ENCODE assay signal across 18 cellular contexts in genomic region chr4:77147400-77147782, GRCh38. TPM values are rescaled to one million over a fixed set of nuclear protein-coding genes. Genes with fewer than 3 reads are reported as not detected.
DNase-seq lines count a peak whose midpoint lies in the region; ATAC-seq, FAIRE-seq and TF ChIP-seq lines count a peak whose summit lies in the region.
"Had no signal": no experiment of that assay in that cellular context is flagged by ENCODE, and none has a peak within 500 bp of the region (broad histone marks: within the 10 kb centered on the region; RNA-seq: fewer than 3 reads in every experiment).

No MANE protein-coding gene starts in this region.

- H3K9me3 ChIP-seq in PC-3 (ENCODE audit: low read length): no peaks in the 10 kb centered on the region
- no peaks in the 10 kb centered on the region for H3K9me3 ChIP-seq in hepatocyte (ENCODE audit: low read depth)
- H3K9me3 ChIP-seq in suprapubic skin: no peaks in the 10 kb centered on the region
- H3K9me3 ChIP-seq: tibial artery had no signal

- TF ChIP-seq POLR2A in GM12891 (IDR thresholded peaks at IDR 0.05; ENCODE audit: low read depth, low read length): no peak
- no peak for TF ChIP-seq POLR2A in suprapubic skin (IDR thresholded peaks at IDR 0.05)

- 80% methylated on average over 2 of the region's 2 CpGs for WGBS in hepatocyte (ENCODE audit: low lambda C conversion rate, missing lambda C conversion rate)
- 84% methylated on average over 2 of the region's 2 CpGs for WGBS in suprapubic skin
- WGBS in mesendoderm (ENCODE audit: extremely low coverage, insufficient coverage, low lambda C conversion rate): no CpG with 5 or more reads among the region's 2 CpGs

- no peaks in the 10 kb centered on the region for H3K79me1 ChIP-seq in mesendoderm (ENCODE audit: low read length)

- H3K27me3 ChIP-seq in PC-3 (ENCODE audit: low read length): no peaks in the 10 kb centered on the region
- H3K27me3 ChIP-seq in hepatocyte: no peaks in the 10 kb centered on the region
- H3K27me3 ChIP-seq in suprapubic skin: no peaks in the 10 kb centered on the region
- no peaks in the 10 kb centered on the region for H3K27me3 ChIP-seq in mesendoderm (ENCODE audit: insufficient read depth, low read length, poor library complexity)
- H3K27me3 ChIP-seq: tibial artery had no signal

- H4K8ac ChIP-seq in mesendoderm (ENCODE audit: low read depth, low read length): no peak overlapping the region

- no peak overlapping the region for H2BK5ac ChIP-seq in mesendoderm (ENCODE audit: low read length)

- no peak overlapping the region for H4K5ac ChIP-seq in mesendoderm (ENCODE audit: low read length)

- peak overlapping the region; percentile 96 for H3K27ac ChIP-seq in PC-3 (ENCODE audit: low read length)
- peak overlapping the region; percentile 92 for H3K27ac ChIP-seq in hepatocyte
- peak overlapping the region; percentile 57 for H3K27ac ChIP-seq in suprapubic skin
- no peak overlapping the region for H3K27ac ChIP-seq in mesendoderm (ENCODE audit: low read depth, low read length)
- H3K27ac ChIP-seq: tibial artery, WERI-Rb-1 had no signal

- no peak overlapping the region for H3K56ac ChIP-seq in mesendoderm (ENCODE audit: low read length)

- no peaks in the 10 kb centered on the region for H4K20me1 ChIP-seq in PC-3 (ENCODE audit: low read length)
- no peaks in the 10 kb centered on the region for H4K20me1 ChIP-seq in hepatocyte (ENCODE audit: insufficient read depth, poor library complexity, severe bottlenecking)

- TF ChIP-seq CTCF in PC-3 (conservative IDR thresholded peaks at IDR 0.05; ENCODE audit: low read depth, low read length) (no peak), hepatocyte (IDR thresholded peaks at IDR 0.05; ENCODE audit: poor library complexity) (no peak), suprapubic skin (IDR thresholded peaks at IDR 0.05) (no peak)

- H3K9ac ChIP-seq in PC-3 (ENCODE audit: low read length) (peak overlapping the region; percentile 56), mesendoderm (ENCODE audit: low read length) (no peak overlapping the region)

- CTCF ChIA-PET in PC-3 (lab: Charles Lee): no interaction called here

- H3K36me3 ChIP-seq in PC-3 (ENCODE audit: low read depth, low read length): no peaks in the 10 kb centered on the region
- H3K36me3 ChIP-seq in hepatocyte (replicated peaks; ENCODE audit: insufficient read depth, low read depth): no peaks in the 10 kb centered on the region
- no peaks in the 10 kb centered on the region for H3K36me3 ChIP-seq in suprapubic skin
- H3K36me3 ChIP-seq in mesendoderm (ENCODE audit: control insufficient read depth, insufficient read depth, low read length): no peaks in the 10 kb centered on the region
- H3K36me3 ChIP-seq: tibial artery, WERI-Rb-1 had no signal

- no peak for TF ChIP-seq EP300 in suprapubic skin (IDR thresholded peaks at IDR 0.05)

- no peak overlapping the region; the same call in 1 of the 2 replicates for H2AFZ ChIP-seq in PC-3 (ENCODE audit: low read length)
- H2AFZ ChIP-seq in hepatocyte: peak overlapping the region; percentile 6

- no peak overlapping the region for H3K4ac ChIP-seq in mesendoderm (ENCODE audit: low read depth, low read length)

- H3K4me1 ChIP-seq in PC-3 (ENCODE audit: insufficient read depth, low read length) (peaks cover 54% of the 10 kb centered on the region), hepatocyte (ENCODE audit: insufficient read depth) (peaks cover 44% of the 10 kb centered on the region), suprapubic skin (peaks cover 24% of the 10 kb centered on the region), mesendoderm (ENCODE audit: control insufficient read depth, low read depth, low read length) (no peaks in the 10 kb centered on the region)

- H3K23ac ChIP-seq in mesendoderm (ENCODE audit: low read length): no peak overlapping the region

- no peak overlapping the region for H2AK5ac ChIP-seq in mesendoderm (ENCODE audit: low read length)

- DNase-seq in GM12891 (ENCODE audit: insufficient read length, low spot score): no peak
- DNase-seq in PC-3: peak; percentile 15
- no peak for DNase-seq in hepatocyte (ENCODE audit: low spot score)
- DNase-seq in suprapubic skin (ENCODE audit: low spot score in 2 of 2): no peak
- no peak for DNase-seq in stimulated activated CD4-positive, alpha-beta T cell treated with anti-CD3 and anti-CD28 coated beads, Interleukin-2, amount 100 ng/mL, for 24 hours
- DNase-seq in mesendoderm: no peak
- no peak for DNase-seq in NCI-H510A treated with DMSO at 0.1 percent for 48 hours (lab: John Stamatoyannopoulos, UW)
- DNase-seq: activated CD4-positive, alpha-beta memory T cell treated with anti-CD3 and anti-CD28 coated beads, Interleukin-2, amount 10 ng/mL, durations not matched to agents 7 days and 5 days; activated naive CD4-positive, alpha-beta T cell treated with anti-CD3 and anti-CD28 coated beads, Interleukin-2, amount 10 ng/mL, durations not matched to agents 7 days and 5 days; activated T-cell treated with anti-CD3 and anti-CD28 coated beads, Interleukin-2, amount 50 U/mL, for 4 hours; endodermal cell; HCEC 1CT; NCI-H1417 treated with DMSO at 0.1 percent for 48 hours; nephron progenitor cell; T-cell; tibial artery; WERI-Rb-1 had no signal

- H3K4me3 ChIP-seq in PC-3 (ENCODE audit: low read length) (no peak overlapping the region), hepatocyte (no peak overlapping the region), suprapubic skin (no peak overlapping the region), mesendoderm (ENCODE audit: low read length) (no peak overlapping the region)
- H3K4me3 ChIP-seq: tibial artery had no signal

- H2BK120ac ChIP-seq in mesendoderm (ENCODE audit: low read depth, low read length): no peak overlapping the region

- peak overlapping the region; percentile 74 for H3K4me2 ChIP-seq in PC-3 (ENCODE audit: low read length)
- peak overlapping the region; percentile 42 for H3K4me2 ChIP-seq in hepatocyte
- no peak overlapping the region for H3K4me2 ChIP-seq in mesendoderm (ENCODE audit: low read length)

- no peaks in the 10 kb centered on the region for H3K9me2 ChIP-seq in PC-3 (replicated peaks; ENCODE audit: low read length)
- H3K9me2 ChIP-seq in hepatocyte (replicated peaks; ENCODE audit: insufficient read depth): no peaks in the 10 kb centered on the region

- intact Hi-C loops in PC-3 (cut with micrococcal nuclease): no loop called here

- peak; percentile 47 for FAIRE-seq in GM12891 (lab: Jason Lieb, UNC)
- FAIRE-seq: G401.6 had no signal

- H3K79me2 ChIP-seq in PC-3 (ENCODE audit: low read length) (no peaks in the 10 kb centered on the region), hepatocyte (no peaks in the 10 kb centered on the region), mesendoderm (ENCODE audit: control insufficient read depth, insufficient read depth, low read length) (no peaks in the 10 kb centered on the region)

- H3F3A ChIP-seq in PC-3 (ENCODE audit: low read length, unreplicated experiment): peaks cover 7% of the 10 kb centered on the region

- H2BK15ac ChIP-seq in mesendoderm (replicated peaks; ENCODE audit: low read depth): no peak overlapping the region

- peak; percentile 11; the same call in 1 of the 2 replicates for ATAC-seq in PC-3
- ATAC-seq: activated T-cell treated with anti-CD3 and anti-CD28 coated beads, Interleukin-2, amount 50 U/mL, for 4 hours had no signal

- BruUV-seq in PC-3 (replicated peaks; lab: Mats Ljungman, UMichigan): no TSS peak

- H3K18ac ChIP-seq in mesendoderm (ENCODE audit: low read length): no peak overlapping the region

- POLR2A ChIA-PET in PC-3 (lab: Charles Lee; ENCODE audit: unreplicated experiment): no interaction called here

TF ChIP-seq in GM12891, 5 proteins besides CTCF, POLR2A, EP300 and RAD21:
- TF ChIP-seq SPI1 (IDR thresholded peaks at IDR 0.05; ENCODE audit: low read depth, low read length): no peak
- no peak for TF ChIP-seq POU2F2 (IDR thresholded peaks at IDR 0.05; ENCODE audit: low read depth, low read length)
- no peak for TF ChIP-seq PAX5 (IDR thresholded peaks at IDR 0.05; ENCODE audit: insufficient read depth, low read length, severe bottlenecking)
- no peak for TF ChIP-seq TAF1 (IDR thresholded peaks at IDR 0.05; ENCODE audit: low read depth, low read length)
- TF ChIP-seq POLR2AphosphoS5 (IDR thresholded peaks at IDR 0.05; ENCODE audit: low read depth, low read length): no peak

RNA-seq across cellular contexts. Expression of gene CCNG2, which starts 9.6 kb away (rescaled TPM):
- polyA plus RNA-seq in GM12891 (2012; ENCODE audit: low read depth, missing spikeins): 11.8 TPM
- total RNA-seq in PC-3 (2014; rRNA removed) (7.7 and 8.0 TPM in 2 replicates), hepatocyte (127 and 134 TPM in 2 replicates), suprapubic skin (10 to 100 TPM; 24.0 to 91.8 (median 45.8) TPM)
- polyA plus RNA-seq in hepatocyte: 69.8 and 73.8 TPM in 2 replicates
- 4.4 TPM for polyA plus RNA-seq in mesendoderm (2013, experiment 1 of 2)
- 3.6 TPM for polyA plus RNA-seq in mesendoderm (2013, experiment 2 of 2)
